Comparison of ENCODE assay signal across 1 cellular context in genomic region chr17:16979237-16979823, GRCh38.
TF ChIP-seq lines count a peak whose summit lies in the region.

No MANE protein-coding gene starts in this region.

TF ChIP-seq in GM12878, 131 proteins besides CTCF, POLR2A, EP300 and RAD21:
- peak; percentile 19; the same call in 1 of the 2 replicates for TF ChIP-seq PKNOX1 (IDR thresholded peaks at IDR 0.05)
- peak; percentile 65; the same call in 1 of the 2 replicates for TF ChIP-seq TBL1XR1 (IDR thresholded peaks at IDR 0.05; ENCODE audit: low read depth, low read length)
- TF ChIP-seq, protein P1, sequence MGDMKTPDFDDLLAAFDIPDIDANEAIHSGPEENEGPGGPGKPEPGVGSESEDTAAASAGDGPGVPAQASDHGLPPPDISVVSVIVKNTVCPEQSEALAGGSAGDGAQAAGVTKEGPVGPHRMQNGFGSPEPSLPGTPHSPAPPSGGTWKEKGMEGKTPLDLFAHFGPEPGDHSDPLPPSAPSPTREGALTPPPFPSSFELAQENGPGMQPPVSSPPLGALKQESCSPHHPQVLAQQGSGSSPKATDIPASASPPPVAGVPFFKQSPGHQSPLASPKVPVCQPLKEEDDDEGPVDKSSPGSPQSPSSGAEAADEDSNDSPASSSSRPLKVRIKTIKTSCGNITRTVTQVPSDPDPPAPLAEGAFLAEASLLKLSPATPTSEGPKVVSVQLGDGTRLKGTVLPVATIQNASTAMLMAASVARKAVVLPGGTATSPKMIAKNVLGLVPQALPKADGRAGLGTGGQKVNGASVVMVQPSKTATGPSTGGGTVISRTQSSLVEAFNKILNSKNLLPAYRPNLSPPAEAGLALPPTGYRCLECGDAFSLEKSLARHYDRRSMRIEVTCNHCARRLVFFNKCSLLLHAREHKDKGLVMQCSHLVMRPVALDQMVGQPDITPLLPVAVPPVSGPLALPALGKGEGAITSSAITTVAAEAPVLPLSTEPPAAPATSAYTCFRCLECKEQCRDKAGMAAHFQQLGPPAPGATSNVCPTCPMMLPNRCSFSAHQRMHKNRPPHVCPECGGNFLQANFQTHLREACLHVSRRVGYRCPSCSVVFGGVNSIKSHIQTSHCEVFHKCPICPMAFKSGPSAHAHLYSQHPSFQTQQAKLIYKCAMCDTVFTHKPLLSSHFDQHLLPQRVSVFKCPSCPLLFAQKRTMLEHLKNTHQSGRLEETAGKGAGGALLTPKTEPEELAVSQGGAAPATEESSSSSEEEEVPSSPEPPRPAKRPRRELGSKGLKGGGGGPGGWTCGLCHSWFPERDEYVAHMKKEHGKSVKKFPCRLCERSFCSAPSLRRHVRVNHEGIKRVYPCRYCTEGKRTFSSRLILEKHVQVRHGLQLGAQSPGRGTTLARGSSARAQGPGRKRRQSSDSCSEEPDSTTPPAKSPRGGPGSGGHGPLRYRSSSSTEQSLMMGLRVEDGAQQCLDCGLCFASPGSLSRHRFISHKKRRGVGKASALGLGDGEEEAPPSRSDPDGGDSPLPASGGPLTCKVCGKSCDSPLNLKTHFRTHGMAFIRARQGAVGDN (IDR thresholded peaks at IDR 0.05), result peak; percentile 79; the same call in 1 of the 2 replicates
- TF ChIP-seq BCL11A (IDR thresholded peaks at IDR 0.05; ENCODE audit: low read depth, low read length), result 0 out of 2 replicates have a peak, but pooled peaks have one; percentile 26
- peak; percentile 9; the same call in 1 of the 2 replicates for TF ChIP-seq SMARCA5 (IDR thresholded peaks at IDR 0.05)
- TF ChIP-seq ATF2 (IDR thresholded peaks at IDR 0.05; ENCODE audit: low read length), result peak; percentile 71
- peak; percentile 69 for TF ChIP-seq SKIL (IDR thresholded peaks at IDR 0.05; ENCODE audit: low read depth, poor library complexity, severe bottlenecking)
- TF ChIP-seq IKZF2 (IDR thresholded peaks at IDR 0.05), result peak; percentile 42 to 76; a peak in 3 of 4 replicates
- TF ChIP-seq TCF12 (IDR thresholded peaks at IDR 0.05; ENCODE audit: low read depth, low read length), result peak; percentile 30; the same call in 1 of the 2 replicates
- peak; percentile 72 for TF ChIP-seq NFIC (IDR thresholded peaks at IDR 0.05; ENCODE audit: low read depth, low read length)
- TF ChIP-seq, protein P2, sequence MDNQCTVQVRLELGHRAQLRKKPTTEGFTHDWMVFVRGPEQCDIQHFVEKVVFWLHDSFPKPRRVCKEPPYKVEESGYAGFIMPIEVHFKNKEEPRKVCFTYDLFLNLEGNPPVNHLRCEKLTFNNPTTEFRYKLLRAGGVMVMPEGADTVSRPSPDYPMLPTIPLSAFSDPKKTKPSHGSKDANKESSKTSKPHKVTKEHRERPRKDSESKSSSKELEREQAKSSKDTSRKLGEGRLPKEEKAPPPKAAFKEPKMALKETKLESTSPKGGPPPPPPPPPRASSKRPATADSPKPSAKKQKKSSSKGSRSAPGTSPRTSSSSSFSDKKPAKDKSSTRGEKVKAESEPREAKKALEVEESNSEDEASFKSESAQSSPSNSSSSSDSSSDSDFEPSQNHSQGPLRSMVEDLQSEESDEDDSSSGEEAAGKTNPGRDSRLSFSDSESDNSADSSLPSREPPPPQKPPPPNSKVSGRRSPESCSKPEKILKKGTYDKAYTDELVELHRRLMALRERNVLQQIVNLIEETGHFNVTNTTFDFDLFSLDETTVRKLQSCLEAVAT (IDR thresholded peaks at IDR 0.05), result peak; percentile 90
- peak; percentile 82; the same call in 1 of the 2 replicates for TF ChIP-seq MEF2A (IDR thresholded peaks at IDR 0.05; ENCODE audit: insufficient read depth, low read depth, low read length)
- peak; percentile 93 for TF ChIP-seq CBFB (IDR thresholded peaks at IDR 0.05; ENCODE audit: low read depth)
- peak; percentile 70; the same call in 1 of the 2 replicates for TF ChIP-seq HDGF (IDR thresholded peaks at IDR 0.05)
- TF ChIP-seq MEF2B (IDR thresholded peaks at IDR 0.05; ENCODE audit: partially characterized antibody, poor library complexity, severe bottlenecking), result peak; percentile 79
- peak; percentile 84 for TF ChIP-seq NR2F1 (conservative IDR thresholded peaks at IDR 0.05)
- TF ChIP-seq BHLHE40 (IDR thresholded peaks at IDR 0.05; ENCODE audit: borderline replicate concordance in 1 of 2, low read depth in 2 of 2, low read length in 1 of 2), result peak in 1 of 2 experiments; percentile 41; a peak in 1 of 4 replicates
- TF ChIP-seq CREM (IDR thresholded peaks at IDR 0.05; ENCODE audit: low read depth), result 0 out of 2 replicates have a peak, but pooled peaks have one; percentile 18
- 0 out of 2 replicates have a peak, but pooled peaks have one; percentile 57 for TF ChIP-seq ZBED1 (IDR thresholded peaks at IDR 0.05; ENCODE audit: borderline replicate concordance)
- TF ChIP-seq ATF7 (IDR thresholded peaks at IDR 0.05; ENCODE audit: low read depth), result peak; percentile 98
- peak; percentile 93 for TF ChIP-seq RUNX3 (IDR thresholded peaks at IDR 0.05; ENCODE audit: low read length)
- TF ChIP-seq NBN (IDR thresholded peaks at IDR 0.05), result peak; percentile 74; the same call in 1 of the 2 replicates
- TF ChIP-seq, protein P3, sequence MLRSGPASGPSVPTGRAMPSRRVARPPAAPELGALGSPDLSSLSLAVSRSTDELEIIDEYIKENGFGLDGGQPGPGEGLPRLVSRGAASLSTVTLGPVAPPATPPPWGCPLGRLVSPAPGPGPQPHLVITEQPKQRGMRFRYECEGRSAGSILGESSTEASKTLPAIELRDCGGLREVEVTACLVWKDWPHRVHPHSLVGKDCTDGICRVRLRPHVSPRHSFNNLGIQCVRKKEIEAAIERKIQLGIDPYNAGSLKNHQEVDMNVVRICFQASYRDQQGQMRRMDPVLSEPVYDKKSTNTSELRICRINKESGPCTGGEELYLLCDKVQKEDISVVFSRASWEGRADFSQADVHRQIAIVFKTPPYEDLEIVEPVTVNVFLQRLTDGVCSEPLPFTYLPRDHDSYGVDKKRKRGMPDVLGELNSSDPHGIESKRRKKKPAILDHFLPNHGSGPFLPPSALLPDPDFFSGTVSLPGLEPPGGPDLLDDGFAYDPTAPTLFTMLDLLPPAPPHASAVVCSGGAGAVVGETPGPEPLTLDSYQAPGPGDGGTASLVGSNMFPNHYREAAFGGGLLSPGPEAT (IDR thresholded peaks at IDR 0.05; ENCODE audit: low read depth), result 0 out of 2 replicates have a peak, but pooled peaks have one; percentile 33
- peak; percentile 62; the same call in 1 of the 2 replicates for TF ChIP-seq MTA2 (IDR thresholded peaks at IDR 0.05; ENCODE audit: low read depth)
- peak; percentile 27; the same call in 1 of the 2 replicates for TF ChIP-seq JUNB (IDR thresholded peaks at IDR 0.05)
- peak; percentile 95 for TF ChIP-seq ZNF217 (IDR thresholded peaks at IDR 0.05)
- TF ChIP-seq IKZF1 (conservative IDR thresholded peaks at IDR 0.05), result peak; percentile 49
- 0 out of 2 replicates have a peak, but pooled peaks have one; percentile 13 for TF ChIP-seq RAD51 (IDR thresholded peaks at IDR 0.05)
- TF ChIP-seq DPF2 (IDR thresholded peaks at IDR 0.05), result 0 out of 2 replicates have a peak, but pooled peaks have one; percentile 33
- TF ChIP-seq FOXM1 (IDR thresholded peaks at IDR 0.05; ENCODE audit: low read depth, low read length), result 0 out of 2 replicates have a peak, but pooled peaks have one; percentile 32
- 0 out of 2 replicates have a peak, but pooled peaks have one; percentile 48 for TF ChIP-seq EED (IDR thresholded peaks at IDR 0.05; ENCODE audit: low read depth)
